Comparison of ENCODE assay signal across 9 cellular contexts in genomic region chr3:13040381-13041074, GRCh38. TPM values are rescaled to one million over a fixed set of nuclear protein-coding genes. Genes with fewer than 3 reads are reported as not detected.
DNase-seq lines count a peak whose midpoint lies in the region; ATAC-seq and TF ChIP-seq lines count a peak whose summit lies in the region.
"Had no signal": no experiment of that assay in that cellular context is flagged by ENCODE, and none has a peak within 500 bp of the region (broad histone marks: within the 10 kb centered on the region; RNA-seq: fewer than 3 reads in every experiment).

No MANE protein-coding gene starts in this region.

- H3K4me1 ChIP-seq in mesendoderm (ENCODE audit: control insufficient read depth, low read depth, low read length) (no peaks in the 10 kb centered on the region), ovary (ENCODE audit: insufficient read depth) (peaks cover 5% of the 10 kb centered on the region)
- H3K4me1 ChIP-seq: SJSA1 had no signal

- peak overlapping the region; percentile 45 for H3K23ac ChIP-seq in mesendoderm (ENCODE audit: low read length)

- no peak overlapping the region for H3K4me2 ChIP-seq in mesendoderm (ENCODE audit: low read length)

- no peaks in the 10 kb centered on the region for H3K9me3 Mint-ChIP-seq in activated CD4-positive, alpha-beta T cell treated with anti-CD3 and anti-CD28 coated beads for 36 hours (ENCODE audit: low read depth)

- DNase-seq in activated CD4-positive, alpha-beta T cell treated with anti-CD3 and anti-CD28 coated beads for 36 hours, result peak; percentile 73
- no peak for DNase-seq in activated CD4-positive, alpha-beta T cell treated with anti-CD3 and anti-CD28 coated beads for 1 hour
- DNase-seq in RPMI8226, result peak; percentile 65
- peak; percentile 31 for DNase-seq in mesendoderm
- no peak for DNase-seq in NCI-H187 (lab: John Stamatoyannopoulos, UW)
- no peak for DNase-seq in ovary
- DNase-seq in AG08395 (ENCODE audit: low spot score), result no peak

- WGBS in mesendoderm (ENCODE audit: extremely low coverage, insufficient coverage, low lambda C conversion rate), result no CpG with 5 or more reads among the region's 12 CpGs
- 87 to 90% (median 89%) methylated on average over 12 of the region's 12 CpGs for WGBS in ovary, 3 donors

- no peaks in the 10 kb centered on the region for H3K79me2 ChIP-seq in mesendoderm (ENCODE audit: control insufficient read depth, insufficient read depth, low read length)

- H3K27ac Mint-ChIP-seq in activated CD4-positive, alpha-beta T cell treated with anti-CD3 and anti-CD28 coated beads for 36 hours, result no peak overlapping the region

- H3K27ac ChIP-seq in mesendoderm (ENCODE audit: low read depth, low read length) (no peak overlapping the region), ovary (no peak overlapping the region)
- H3K27ac ChIP-seq: SJSA1 had no signal

- H3K9ac ChIP-seq in mesendoderm (ENCODE audit: low read length), result no peak overlapping the region

- no peak overlapping the region for H2BK120ac ChIP-seq in mesendoderm (ENCODE audit: low read depth, low read length)

- H3K36me3 ChIP-seq in mesendoderm (ENCODE audit: control insufficient read depth, insufficient read depth, low read length) (no peaks in the 10 kb centered on the region), ovary (no peaks in the 10 kb centered on the region)
- H3K36me3 ChIP-seq: SJSA1 had no signal

- H3K4ac ChIP-seq in mesendoderm (ENCODE audit: low read depth, low read length), result no peak overlapping the region

- H3K9me3 ChIP-seq in ovary, result no peaks in the 10 kb centered on the region
- H3K9me3 ChIP-seq: SJSA1 had no signal

- no peak overlapping the region for H3K4me3 Mint-ChIP-seq in activated CD4-positive, alpha-beta T cell treated with anti-CD3 and anti-CD28 coated beads for 36 hours

- H3K36me3 Mint-ChIP-seq in activated CD4-positive, alpha-beta T cell treated with anti-CD3 and anti-CD28 coated beads for 36 hours (ENCODE audit: low read depth), result peaks cover 1% of the 10 kb centered on the region

- TF ChIP-seq POLR2A in ovary (IDR thresholded peaks at IDR 0.05), result no peak

- no peak overlapping the region for H2BK5ac ChIP-seq in mesendoderm (ENCODE audit: low read length)

- no peak overlapping the region for H3K4me3 ChIP-seq in mesendoderm (ENCODE audit: low read length)
- no peak overlapping the region for H3K4me3 ChIP-seq in ovary
- H3K4me3 ChIP-seq: SJSA1 had no signal

- H3K79me1 ChIP-seq in mesendoderm (ENCODE audit: low read length), result no peaks in the 10 kb centered on the region

- TF ChIP-seq CTCF in ovary (IDR thresholded peaks at IDR 0.05), result no peak

- no peak overlapping the region for H2BK15ac ChIP-seq in mesendoderm (replicated peaks; ENCODE audit: low read depth)

- H3K18ac ChIP-seq in mesendoderm (ENCODE audit: low read length), result no peak overlapping the region

- H4K5ac ChIP-seq in mesendoderm (ENCODE audit: low read length), result no peak overlapping the region

- TF ChIP-seq EP300 in ovary (IDR thresholded peaks at IDR 0.05), result no peak

- H3K27me3 ChIP-seq in mesendoderm (ENCODE audit: insufficient read depth, low read length, poor library complexity) (no peaks in the 10 kb centered on the region), ovary (no peaks in the 10 kb centered on the region)

- no peak overlapping the region for H2AK5ac ChIP-seq in mesendoderm (ENCODE audit: low read length)

- H3K27me3 Mint-ChIP-seq in activated CD4-positive, alpha-beta T cell treated with anti-CD3 and anti-CD28 coated beads for 36 hours, result no peaks in the 10 kb centered on the region

- intact Hi-C loops in activated CD4-positive, alpha-beta T cell treated with anti-CD3 and anti-CD28 coated beads for 36 hours (cut with DNase I, micrococcal nuclease), result no loop called here
- intact Hi-C loops in ovary (cut with DNase I), result no loop called here

- H3K4me1 Mint-ChIP-seq in activated CD4-positive, alpha-beta T cell treated with anti-CD3 and anti-CD28 coated beads for 36 hours, result peaks cover 11% of the 10 kb centered on the region

- CTCF ChIA-PET in activated CD4-positive, alpha-beta T cell treated with anti-CD3 and anti-CD28 coated beads for 36 hours (lab: Charles Lee), result interaction anchor here (0.5 to 1.1 kb wide), 3 partner anchors 10 to 1289 kb away, joined by 3 read pairs; no protein-coding TSS in a partner anchor

- no peak overlapping the region for H3K56ac ChIP-seq in mesendoderm (ENCODE audit: low read length)

- POLR2A ChIA-PET in activated CD4-positive, alpha-beta T cell treated with anti-CD3 and anti-CD28 coated beads for 36 hours (lab: Charles Lee), result interaction anchor here (0.6 kb wide), 1 partner anchor 150 kb away, joined by 5 read pairs; no protein-coding TSS in a partner anchor

- peak; percentile 97 for ATAC-seq in activated CD4-positive, alpha-beta T cell treated with anti-CD3 and anti-CD28 coated beads for 36 hours
- ATAC-seq in HG02798 (IDR thresholded peaks at IDR 0.05; ENCODE audit: poor library complexity, unreplicated experiment), result peak; percentile 97

- H4K8ac ChIP-seq in mesendoderm (ENCODE audit: low read depth, low read length), result no peak overlapping the region

RNA-seq across cellular contexts. Expression of gene IQSEC1, which starts 32.7 kb away (rescaled TPM):
- total RNA-seq in activated CD4-positive, alpha-beta T cell treated with anti-CD3 and anti-CD28 coated beads for 36 hours, result 10 to 100 TPM; 36.8 to 40.4 TPM
- 17.2 TPM for polyA plus RNA-seq in mesendoderm (2013, experiment 1 of 2)
- polyA plus RNA-seq in mesendoderm (2013, experiment 2 of 2), result 17.2 TPM
- 10 to 100 TPM; 22.2 to 55.4 (median 46.0) TPM for total RNA-seq in ovary
- 10 to 100 TPM; 20.9 to 27.3 TPM for polyA plus RNA-seq in ovary

Comparison
In these comparisons a context has a peak if more than half of its experiments do, and no peak if none do; other contexts are left out.
1. DNase-seq: peak in activated CD4-positive, alpha-beta T cell treated with anti-CD3 and anti-CD28 coated beads for 36 hours (single experiment), RPMI8226 (single experiment) and mesendoderm (single experiment); none in activated CD4-positive, alpha-beta T cell treated with anti-CD3 and anti-CD28 coated beads for 1 hour (single experiment), NCI-H187 (0 of 2), ovary (0 of 5) and AG08395 (single experiment).